In genomic region chr20:48635791-48636267, GRCh38 we compare ENCODE assay signal across 8 cellular contexts.
DNase-seq lines count a peak whose midpoint lies in the region; ATAC-seq lines count a peak whose summit lies in the region.

No MANE protein-coding gene starts in this region.

- H3K27ac Mint-ChIP-seq in T-helper 2 cell treated with Interferon-gamma antibody and Interleukin-4, amounts not matched to agents 5 μg/mL and 100 μg/mL, for 36 hours, result no peak overlapping the region

- ATAC-seq in GM18907 (IDR thresholded peaks at IDR 0.05; ENCODE audit: unreplicated experiment), result no peak
- ATAC-seq in HG02870 (IDR thresholded peaks at IDR 0.05; ENCODE audit: unreplicated experiment), result no peak

- no peaks in the 10 kb centered on the region for H3K9me3 Mint-ChIP-seq in T-helper 2 cell treated with Interferon-gamma antibody and Interleukin-4, amounts not matched to agents 5 μg/mL and 100 μg/mL, for 36 hours

- H3K27me3 Mint-ChIP-seq in T-helper 2 cell treated with Interferon-gamma antibody and Interleukin-4, amounts not matched to agents 5 μg/mL and 100 μg/mL, for 36 hours (ENCODE audit: low read depth), result no peaks in the 10 kb centered on the region

- H3K4me3 Mint-ChIP-seq in T-helper 2 cell treated with Interferon-gamma antibody and Interleukin-4, amounts not matched to agents 5 μg/mL and 100 μg/mL, for 36 hours, result no peak overlapping the region

- peaks cover 6% of the 10 kb centered on the region for H3K4me1 Mint-ChIP-seq in T-helper 2 cell treated with Interferon-gamma antibody and Interleukin-4, amounts not matched to agents 5 μg/mL and 100 μg/mL, for 36 hours (ENCODE audit: low read depth)

- peaks cover 27% of the 10 kb centered on the region for H3K36me3 Mint-ChIP-seq in T-helper 2 cell treated with Interferon-gamma antibody and Interleukin-4, amounts not matched to agents 5 μg/mL and 100 μg/mL, for 36 hours (ENCODE audit: low read depth)

- DNase-seq in ELR (ENCODE audit: low read depth) (peak; percentile 76), LHCN-M2 (ENCODE audit: low read depth) (peak; percentile 45), astrocyte of the hippocampus (ENCODE audit: low read depth, low spot score) (peak; percentile 82), iPS-NIHi11 (ENCODE audit: low spot score) (peak; percentile 96)
- DNase-seq in T-helper 2 cell treated with Interferon-gamma antibody and Interleukin-4, amounts not matched to agents 5 μg/mL and 100 μg/mL, for 36 hours (ENCODE audit: low spot score), result peak; percentile 51
- DNase-seq in stimulated activated CD4-positive, alpha-beta T cell treated with anti-CD3 and anti-CD28 coated beads, Interleukin-1b, Interleukin-23, amount 100 ng/mL, for 4 hours (ENCODE audit: low read depth in 2 of 2), result peak; percentile 27 to 62

Comparison
In these comparisons a context has a peak if more than half of its experiments do, and no peak if none do; other contexts are left out.
1. DNase-seq: peak in every context shown above with its lines; median percentile 96 in iPS-NIHi11; 82 in astrocyte of the hippocampus; 76 in ELR; 51 in T-helper 2 cell treated with Interferon-gamma antibody and Interleukin-4, amounts not matched to agents 5 μg/mL and 100 μg/mL, for 36 hours; 45 in LHCN-M2; 44 in stimulated activated CD4-positive, alpha-beta T cell treated with anti-CD3 and anti-CD28 coated beads, Interleukin-1b, Interleukin-23, amount 100 ng/mL, for 4 hours.